ENCODE assay signal across 22 cellular contexts in the genomic region with DNA sequence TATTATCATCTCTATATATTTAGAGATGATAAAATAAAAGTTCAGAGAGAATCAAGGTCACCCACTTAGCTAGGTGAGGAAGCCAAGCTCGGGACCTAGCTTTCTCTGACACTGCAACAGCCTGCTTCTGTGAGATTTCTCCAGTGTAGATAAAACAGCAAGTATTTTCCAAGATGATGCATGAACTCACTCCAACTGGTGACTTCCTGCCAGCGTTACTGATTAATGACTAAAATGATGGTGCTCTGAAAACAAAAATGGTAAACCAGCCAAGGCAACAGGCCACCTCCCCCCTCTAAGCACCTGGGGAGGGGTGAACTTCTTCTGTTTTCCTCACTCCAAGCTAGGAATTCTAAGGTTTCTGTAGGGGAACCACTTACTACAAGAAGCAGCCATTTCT.
DNase-seq lines count a peak whose midpoint lies in the region; ATAC-seq and TF ChIP-seq lines count a peak whose summit lies in the region.
"Had no signal": no experiment of that assay in that cellular context is flagged by ENCODE, and none has a peak within 500 bp of the region (broad histone marks: within the 10 kb centered on the region; RNA-seq: fewer than 3 reads in every experiment).

No MANE protein-coding gene starts in this region.

- TF ChIP-seq EP300 in SK-N-SH (IDR thresholded peaks at IDR 0.05; ENCODE audit: borderline replicate concordance in 1 of 2, low read depth in 1 of 2, low read length in 1 of 2): no peak; a peak in 1 of 4 replicates

- H4K20me1 ChIP-seq in SK-N-SH (ENCODE audit: insufficient read depth): no peaks in the 10 kb centered on the region

- H3K4me3 ChIP-seq in SK-N-SH (ENCODE audit: low read depth in 2 of 2, low read length in 1 of 2) (no peak overlapping the region), fibroblast of mammary gland (ENCODE audit: control insufficient read depth, low read depth, low read length) (no peak overlapping the region)
- H3K4me3 ChIP-seq: adrenal gland, heart right ventricle, stomach had no signal

- H3K9me3 Mint-ChIP-seq in activated T-helper 2 cell treated with anti-CD3 and anti-CD28 coated beads, Interferon-gamma antibody, Interleukin-2, Interleukin-4, amounts not matched to agents 10 μg/mL and 5 μg/mL and 100 μg/mL, durations not matched to agents 14 hours and 24 hours and 36 hours: peaks cover 17% of the 10 kb centered on the region
- H3K9me3 Mint-ChIP-seq: effector memory CD8-positive, alpha-beta T cell had no signal

- peaks cover 27% of the 10 kb centered on the region for H3F3A ChIP-seq in SK-N-SH (replicated peaks; ENCODE audit: insufficient read depth)

- intact Hi-C loops in Right ventricle myocardium superior (cut with DNase I): no loop called here
- intact Hi-C loops in cardiac septum (cut with DNase I): no loop called here
- intact Hi-C loops in activated T-helper 2 cell treated with anti-CD3 and anti-CD28 coated beads, Interferon-gamma antibody, Interleukin-2, Interleukin-4, amounts not matched to agents 10 μg/mL and 5 μg/mL and 100 μg/mL, durations not matched to agents 14 hours and 24 hours and 36 hours (cut with micrococcal nuclease): no loop called here

- DNase-seq in Right ventricle myocardium superior (no peak), cardiac septum (ENCODE audit: low spot score) (no peak), SK-N-SH (no peak), fibroblast of mammary gland (ENCODE audit: low read depth) (peak; percentile 42), stromal cell of bone marrow (ENCODE audit: low read depth) (peak; percentile 43), NCI-H524 treated with DMSO at 0.1 percent for 48 hours (lab: John Stamatoyannopoulos, UW) (no peak)
- no peak for DNase-seq in activated T-helper 2 cell treated with anti-CD3 and anti-CD28 coated beads, Interferon-gamma antibody, Interleukin-2, Interleukin-4, amounts not matched to agents 10 μg/mL and 5 μg/mL and 100 μg/mL, durations not matched to agents 14 hours and 24 hours and 36 hours (ENCODE audit: low spot score)
- DNase-seq: 8988T; activated CD4-positive, alpha-beta T cell treated with anti-CD3 and anti-CD28 coated beads, Interleukin-2, amount 10 ng/mL, durations not matched to agents 7 days and 5 days; activated effector memory CD4-positive, alpha-beta T cell treated with anti-CD3 and anti-CD28 coated beads, Interleukin-2, amount 50 U/mL, for 16 hours; central memory CD4-positive, alpha-beta T cell; effector memory CD8-positive, alpha-beta T cell; HCEC 1CT; heart right ventricle; NCI-H2107; NCI-H510A treated with DMSO at 0.1 percent for 48 hours; stimulated activated CD4-positive, alpha-beta T cell treated with anti-CD3 and anti-CD28 coated beads, Interleukin-12 subunit alpha, Interleukin-12 subunit beta, amount 100 ng/mL, for 4 hours; stomach; T-cell; trophoblast cell had no signal

- H3K4me3 Mint-ChIP-seq in activated T-helper 2 cell treated with anti-CD3 and anti-CD28 coated beads, Interferon-gamma antibody, Interleukin-2, Interleukin-4, amounts not matched to agents 10 μg/mL and 5 μg/mL and 100 μg/mL, durations not matched to agents 14 hours and 24 hours and 36 hours (ENCODE audit: low read depth): no peak overlapping the region
- H3K4me3 Mint-ChIP-seq: activated CD4-positive, alpha-beta T cell treated with anti-CD3 and anti-CD28 coated beads, Interleukin-2, amount 10 ng/mL, durations not matched to agents 7 days and 5 days; effector memory CD8-positive, alpha-beta T cell; T-cell had no signal

- WGBS in SK-N-SH (ENCODE audit: low lambda C conversion rate): 30% methylated on average over 2 of the region's 2 CpGs

- peaks cover 5% of the 10 kb centered on the region for H3K27me3 Mint-ChIP-seq in activated T-helper 2 cell treated with anti-CD3 and anti-CD28 coated beads, Interferon-gamma antibody, Interleukin-2, Interleukin-4, amounts not matched to agents 10 μg/mL and 5 μg/mL and 100 μg/mL, durations not matched to agents 14 hours and 24 hours and 36 hours (ENCODE audit: low read depth)
- H3K27me3 Mint-ChIP-seq: activated CD4-positive, alpha-beta T cell treated with anti-CD3 and anti-CD28 coated beads, Interleukin-2, amount 10 ng/mL, durations not matched to agents 7 days and 5 days; effector memory CD8-positive, alpha-beta T cell had no signal

- H3K4me1 ChIP-seq in SK-N-SH (ENCODE audit: control insufficient read depth in 1 of 2, insufficient read depth in 2 of 2, low read depth in 1 of 2, low read length in 1 of 2): peaks cover 4 to 39% of the 10 kb centered on the region in 2 experiments
- H3K4me1 ChIP-seq: stomach had no signal

- POLR2A ChIA-PET in SK-N-SH (lab: Yijun Ruan, JAX): interaction anchor here (1.3 kb wide), 1 partner anchor 12 kb away, joined by 5 read pairs; no protein-coding TSS in a partner anchor

- no peaks in the 10 kb centered on the region for H3K36me3 ChIP-seq in SK-N-SH (replicated peaks in 1 of 2; ENCODE audit: control insufficient read depth in 1 of 2, insufficient read depth in 2 of 2, low read length in 1 of 2)
- H3K36me3 ChIP-seq: adrenal gland, heart right ventricle, stomach had no signal

- H3K79me2 ChIP-seq in SK-N-SH (ENCODE audit: insufficient read depth): no peaks in the 10 kb centered on the region

- H2AFZ ChIP-seq in SK-N-SH (ENCODE audit: low read depth): peak overlapping the region; percentile 69; the same call in 1 of the 2 replicates

- TF ChIP-seq CTCF in SK-N-SH (IDR thresholded peaks at IDR 0.05) (no peak), fibroblast of mammary gland (conservative IDR thresholded peaks at IDR 0.05; ENCODE audit: control insufficient read depth, insufficient read depth, low read depth, low read length) (no peak)

- H3K27me3 ChIP-seq in SK-N-SH (ENCODE audit: insufficient read depth): no peaks in the 10 kb centered on the region
- H3K27me3 ChIP-seq: adrenal gland, heart right ventricle, stomach had no signal

- TF ChIP-seq RAD21 in SK-N-SH (IDR thresholded peaks at IDR 0.05; ENCODE audit: low read length): no peak

- ATAC-seq in Right ventricle myocardium superior (ENCODE audit: poor library complexity) (peak; percentile 34), HG03108 (IDR thresholded peaks at IDR 0.05; ENCODE audit: unreplicated experiment) (no peak)
- ATAC-seq: effector memory CD8-positive, alpha-beta T cell; T-cell had no signal

- CTCF ChIA-PET in SK-N-SH (lab: Yijun Ruan, JAX): interaction anchor here (1.8 kb wide), 2 partner anchors 11 to 21 kb away, joined by 4 to 5 read pairs; no protein-coding TSS in a partner anchor

- no peak overlapping the region for H3K9ac ChIP-seq in SK-N-SH

- no peaks in the 10 kb centered on the region for H3K9me3 ChIP-seq in SK-N-SH
- H3K9me3 ChIP-seq: stomach had no signal

- no peaks in the 10 kb centered on the region for H3K9me2 ChIP-seq in SK-N-SH

- H3K4me1 Mint-ChIP-seq in activated T-helper 2 cell treated with anti-CD3 and anti-CD28 coated beads, Interferon-gamma antibody, Interleukin-2, Interleukin-4, amounts not matched to agents 10 μg/mL and 5 μg/mL and 100 μg/mL, durations not matched to agents 14 hours and 24 hours and 36 hours (ENCODE audit: low read depth): peaks cover 15% of the 10 kb centered on the region

- no peak overlapping the region for H3K27ac Mint-ChIP-seq in activated T-helper 2 cell treated with anti-CD3 and anti-CD28 coated beads, Interferon-gamma antibody, Interleukin-2, Interleukin-4, amounts not matched to agents 10 μg/mL and 5 μg/mL and 100 μg/mL, durations not matched to agents 14 hours and 24 hours and 36 hours
- H3K27ac Mint-ChIP-seq: activated CD4-positive, alpha-beta T cell treated with anti-CD3 and anti-CD28 coated beads, Interleukin-2, amount 10 ng/mL, durations not matched to agents 7 days and 5 days; effector memory CD8-positive, alpha-beta T cell; T-cell had no signal

- peak overlapping the region in 1 of 2 experiments; percentile 51; a peak in 2 of 4 replicates for H3K27ac ChIP-seq in SK-N-SH (ENCODE audit: low read depth in 2 of 2, low read length in 1 of 2)
- H3K27ac ChIP-seq: adrenal gland, heart right ventricle, stomach had no signal

- H3K4me2 ChIP-seq in SK-N-SH: peak overlapping the region; percentile 44

- H3K36me3 Mint-ChIP-seq in activated T-helper 2 cell treated with anti-CD3 and anti-CD28 coated beads, Interferon-gamma antibody, Interleukin-2, Interleukin-4, amounts not matched to agents 10 μg/mL and 5 μg/mL and 100 μg/mL, durations not matched to agents 14 hours and 24 hours and 36 hours (ENCODE audit: low read depth): peaks cover 10% of the 10 kb centered on the region

TF ChIP-seq in SK-N-SH, 30 proteins besides CTCF, POLR2A, EP300 and RAD21:
- TF ChIP-seq, protein P1, sequence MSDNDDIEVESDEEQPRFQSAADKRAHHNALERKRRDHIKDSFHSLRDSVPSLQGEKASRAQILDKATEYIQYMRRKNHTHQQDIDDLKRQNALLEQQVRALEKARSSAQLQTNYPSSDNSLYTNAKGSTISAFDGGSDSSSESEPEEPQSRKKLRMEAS (IDR thresholded peaks at IDR 0.05; ENCODE audit: low read depth): no peak
- peak; percentile 39; the same call in 1 of the 2 replicates for TF ChIP-seq YY1 (IDR thresholded peaks at IDR 0.05; ENCODE audit: low read depth)
- TF ChIP-seq TCF12 (IDR thresholded peaks at IDR 0.05): peak; percentile 34; the same call in 1 of the 2 replicates
- no peak for TF ChIP-seq CHD2 (IDR thresholded peaks at IDR 0.05; ENCODE audit: low read length, partially characterized antibody)
- TF ChIP-seq JUND (IDR thresholded peaks at IDR 0.05): peak; percentile 25
- TF ChIP-seq MXI1 (IDR thresholded peaks at IDR 0.05; ENCODE audit: low read depth, low read length): no peak
- TF ChIP-seq TEAD4 (IDR thresholded peaks at IDR 0.05; ENCODE audit: borderline replicate concordance, insufficient read depth): no peak
- 0 out of 2 replicates have a peak, but pooled peaks have one; percentile 46 for TF ChIP-seq NFIC (IDR thresholded peaks at IDR 0.05; ENCODE audit: borderline replicate concordance)
- TF ChIP-seq PBX3 (IDR thresholded peaks at IDR 0.05): peak; percentile 87

Comparison
In these comparisons a context has a peak if more than half of its experiments do, and no peak if none do; other contexts are left out.
1. DNase-seq: peak in fibroblast of mammary gland (single experiment) and stromal cell of bone marrow (single experiment); none in Right ventricle myocardium superior (single experiment), cardiac septum (single experiment), SK-N-SH (single experiment), activated T-helper 2 cell treated with anti-CD3 and anti-CD28 coated beads, Interferon-gamma antibody, Interleukin-2, Interleukin-4, amounts not matched to agents 10 μg/mL and 5 μg/mL and 100 μg/mL, durations not matched to agents 14 hours and 24 hours and 36 hours (single experiment) and NCI-H524 treated with DMSO at 0.1 percent for 48 hours (single experiment).